ENCODE assay signal across 13 cellular contexts in the genomic region with DNA sequence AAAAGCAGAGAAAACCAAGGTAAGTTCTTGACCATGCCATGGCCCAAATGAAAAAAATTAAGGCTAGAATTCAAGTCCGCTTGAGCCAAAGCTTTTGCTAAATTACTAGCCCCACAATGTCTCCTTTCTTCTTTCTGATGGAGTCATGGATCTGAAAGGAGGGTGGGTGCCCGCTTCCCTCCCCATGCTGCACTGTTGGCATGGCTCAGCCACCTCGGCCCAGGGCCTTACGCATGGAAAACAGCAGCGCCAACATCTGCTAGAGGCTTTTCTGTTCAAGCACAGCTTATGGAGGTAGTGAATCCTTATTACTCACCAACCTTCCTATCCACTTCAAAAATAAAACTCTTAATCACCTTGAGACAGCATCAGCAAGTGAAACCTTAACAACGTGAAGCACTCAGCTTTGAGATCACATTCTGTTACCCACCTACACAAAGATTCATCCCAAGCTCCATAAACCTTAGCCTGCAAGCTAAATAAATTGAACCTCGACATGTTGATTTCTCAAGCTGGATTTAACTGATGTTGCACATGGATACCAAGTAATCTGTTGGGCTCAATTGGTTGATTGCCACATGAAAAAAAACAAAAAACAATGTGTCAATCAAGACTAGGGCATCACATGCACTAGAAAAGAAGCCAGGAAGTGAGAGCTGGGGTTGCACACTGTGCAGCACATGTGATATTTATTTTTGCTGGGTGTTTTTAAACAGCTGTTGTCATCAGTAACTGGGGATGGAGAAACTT. TPM values are rescaled to one million over a fixed set of nuclear protein-coding genes. Genes with fewer than 3 reads are reported as not detected.
DNase-seq lines count a peak whose midpoint lies in the region; ATAC-seq, FAIRE-seq and TF ChIP-seq lines count a peak whose summit lies in the region.
"Had no signal": no experiment of that assay in that cellular context is flagged by ENCODE, and none has a peak within 500 bp of the region (broad histone marks: within the 10 kb centered on the region; RNA-seq: fewer than 3 reads in every experiment).

No MANE protein-coding gene starts in this region.

- no peak for FAIRE-seq in pancreas (lab: Jason Lieb, UNC)

- 0 out of 2 replicates have a peak, but pooled peaks cover 5% of the 10 kb centered on the region for H3F3A ChIP-seq in MM.1S (ENCODE audit: insufficient read depth, low read length)

- intact Hi-C loops in activated CD4-positive, alpha-beta T cell treated with anti-CD3 and anti-CD28 coated beads for 36 hours (cut with DNase I, micrococcal nuclease): loop anchor here in 1 of 2 experiments (1.0 kb wide), 1 partner anchor 91 kb away; no protein-coding TSS in a partner anchor
- intact Hi-C loops in aorta (cut with DNase I): no loop called here
- intact Hi-C loops in pancreas (cut with DNase I): loop anchor here in 1 of 3 donors (10.0 kb wide), 1 partner anchor 253 kb away; no protein-coding TSS in a partner anchor

- WGBS in aorta, 2 donors: 80 to 84% methylated on average over 7 of the region's 7 CpGs
- 79 to 83% methylated on average over 7 of the region's 7 CpGs for WGBS in pancreas, 2 donors

- H3K79me2 ChIP-seq in MM.1S (ENCODE audit: low read length): no peaks in the 10 kb centered on the region

- H3K4me3 Mint-ChIP-seq in activated CD4-positive, alpha-beta T cell treated with anti-CD3 and anti-CD28 coated beads for 36 hours: no peak overlapping the region
- H3K4me3 Mint-ChIP-seq in stimulated activated effector memory CD8-positive, alpha-beta T cell treated with anti-CD3 and anti-CD28 coated beads, Interleukin-12 subunit alpha, Interleukin-12 subunit beta, amount 100 ng/mL, for 72 hours: no peak overlapping the region

- peaks cover 42% of the 10 kb centered on the region for H3K4me1 Mint-ChIP-seq in activated CD4-positive, alpha-beta T cell treated with anti-CD3 and anti-CD28 coated beads for 36 hours
- H3K4me1 Mint-ChIP-seq in stimulated activated effector memory CD8-positive, alpha-beta T cell treated with anti-CD3 and anti-CD28 coated beads, Interleukin-12 subunit alpha, Interleukin-12 subunit beta, amount 100 ng/mL, for 72 hours: peaks cover 48% of the 10 kb centered on the region

- peak; percentile 57 for DNase-seq in activated CD4-positive, alpha-beta T cell treated with anti-CD3 and anti-CD28 coated beads for 36 hours
- DNase-seq in activated CD4-positive, alpha-beta T cell treated with anti-CD3 and anti-CD28 coated beads, Interleukin-2, amount 50 U/mL, for 4 hours: no peak
- DNase-seq in MM.1S: peak; percentile 22
- peak; percentile 41 for DNase-seq in choroid plexus epithelial cell (ENCODE audit: low read depth)
- no peak for DNase-seq in stimulated activated effector memory CD8-positive, alpha-beta T cell treated with anti-CD3 and anti-CD28 coated beads, Interleukin-12 subunit alpha, Interleukin-12 subunit beta, amount 100 ng/mL, for 72 hours (ENCODE audit: low spot score in 2 of 2)
- DNase-seq in aorta: no peak
- DNase-seq in pancreas: no peak
- DNase-seq: 8988T, DMS53, Kasumi-1, SIG-M5 had no signal

- CTCF ChIA-PET in activated CD4-positive, alpha-beta T cell treated with anti-CD3 and anti-CD28 coated beads for 36 hours (lab: Charles Lee): interaction anchor here (0.6 to 4.2 kb wide), 13 partner anchors 9 to 373 kb away, joined by 3 to 37 read pairs (median 3); no protein-coding TSS in a partner anchor

- no peaks in the 10 kb centered on the region for H3K9me2 ChIP-seq in MM.1S (replicated peaks; ENCODE audit: insufficient read depth, low read length)

- H3K4me1 ChIP-seq in MM.1S (ENCODE audit: low read length) (peaks cover 12% of the 10 kb centered on the region), aorta (ENCODE audit: control insufficient read depth in 1 of 2, insufficient read depth in 2 of 2, low read length in 2 of 2) (no peaks in the 10 kb centered on the region), pancreas (no peaks in the 10 kb centered on the region)

- H3K4me3 ChIP-seq in MM.1S (ENCODE audit: low read length) (no peak overlapping the region), choroid plexus epithelial cell (ENCODE audit: low read depth, low read length) (no peak overlapping the region), aorta (ENCODE audit: low read length in 2 of 2) (no peak overlapping the region), pancreas (no peak overlapping the region)

- TF ChIP-seq CTCF in MM.1S (IDR thresholded peaks at IDR 0.05; ENCODE audit: low read length) (no peak), choroid plexus epithelial cell (conservative IDR thresholded peaks at IDR 0.05; ENCODE audit: low read depth, low read length) (no peak), pancreas (IDR thresholded peaks at IDR 0.05) (no peak)

- H4K20me1 ChIP-seq in MM.1S (ENCODE audit: insufficient read depth, low read length): no peaks in the 10 kb centered on the region

- H3K36me3 Mint-ChIP-seq in activated CD4-positive, alpha-beta T cell treated with anti-CD3 and anti-CD28 coated beads for 36 hours (ENCODE audit: low read depth): peaks cover 6% of the 10 kb centered on the region
- peaks cover 4% of the 10 kb centered on the region for H3K36me3 Mint-ChIP-seq in stimulated activated effector memory CD8-positive, alpha-beta T cell treated with anti-CD3 and anti-CD28 coated beads, Interleukin-12 subunit alpha, Interleukin-12 subunit beta, amount 100 ng/mL, for 72 hours

- H3K27ac Mint-ChIP-seq in activated CD4-positive, alpha-beta T cell treated with anti-CD3 and anti-CD28 coated beads for 36 hours: peak overlapping the region; percentile 72
- peak overlapping the region; percentile 43 for H3K27ac Mint-ChIP-seq in stimulated activated effector memory CD8-positive, alpha-beta T cell treated with anti-CD3 and anti-CD28 coated beads, Interleukin-12 subunit alpha, Interleukin-12 subunit beta, amount 100 ng/mL, for 72 hours

- H2AFZ ChIP-seq in MM.1S (ENCODE audit: low read length): no peak overlapping the region

- H3K27me3 Mint-ChIP-seq in activated CD4-positive, alpha-beta T cell treated with anti-CD3 and anti-CD28 coated beads for 36 hours: no peaks in the 10 kb centered on the region

- H3K9me3 ChIP-seq in MM.1S (replicated peaks; ENCODE audit: insufficient read depth, low read length) (no peaks in the 10 kb centered on the region), aorta (ENCODE audit: control insufficient read depth, low read length) (no peaks in the 10 kb centered on the region), pancreas (no peaks in the 10 kb centered on the region)

- H3K36me3 ChIP-seq in MM.1S (replicated peaks; ENCODE audit: insufficient read depth, low read length) (no peaks in the 10 kb centered on the region), aorta (ENCODE audit: control insufficient read depth in 1 of 2, insufficient read depth in 2 of 2, low read length in 1 of 2) (no peaks in the 10 kb centered on the region), pancreas (no peaks in the 10 kb centered on the region)

- POLR2A ChIA-PET in activated CD4-positive, alpha-beta T cell treated with anti-CD3 and anti-CD28 coated beads for 36 hours (lab: Charles Lee): interaction anchor here (0.6 to 1.0 kb wide), 4 partner anchors 14 to 748 kb away, joined by 3 to 5 read pairs (median 4); no protein-coding TSS in a partner anchor

- ATAC-seq in activated CD4-positive, alpha-beta T cell treated with anti-CD3 and anti-CD28 coated beads for 36 hours: peak; percentile 91
- ATAC-seq in stimulated activated effector memory CD8-positive, alpha-beta T cell treated with anti-CD3 and anti-CD28 coated beads, Interleukin-12 subunit alpha, Interleukin-12 subunit beta, amount 100 ng/mL, for 72 hours: peak; percentile 80
- ATAC-seq in aorta (ENCODE audit: low FRiP score): no peak
- no peak for ATAC-seq in HG03196 (IDR thresholded peaks at IDR 0.05; ENCODE audit: unreplicated experiment)
- ATAC-seq in pancreas: no peak
- ATAC-seq: sciatic nerve had no signal

- H3K27ac ChIP-seq in MM.1S (ENCODE audit: low read length) (peak overlapping the region; percentile 56; the same call in 1 of the 2 replicates), aorta (ENCODE audit: low read depth in 1 of 2, low read length in 2 of 2) (no peak overlapping the region), pancreas (no peak overlapping the region)

- H3K9me3 Mint-ChIP-seq in activated CD4-positive, alpha-beta T cell treated with anti-CD3 and anti-CD28 coated beads for 36 hours (ENCODE audit: low read depth): no peaks in the 10 kb centered on the region
- no peaks in the 10 kb centered on the region for H3K9me3 Mint-ChIP-seq in stimulated activated effector memory CD8-positive, alpha-beta T cell treated with anti-CD3 and anti-CD28 coated beads, Interleukin-12 subunit alpha, Interleukin-12 subunit beta, amount 100 ng/mL, for 72 hours

- H3K27me3 ChIP-seq in MM.1S (replicated peaks; ENCODE audit: insufficient read depth, low read length) (no peaks in the 10 kb centered on the region), aorta (ENCODE audit: control insufficient read depth in 1 of 2, insufficient read depth in 2 of 2, low read length in 1 of 2) (no peaks in the 10 kb centered on the region), pancreas (peaks cover 0 to 4% (median 0%) of the 10 kb centered on the region in 4 donors)

- peak overlapping the region; percentile 32 for H3K4me2 ChIP-seq in MM.1S (ENCODE audit: low read depth, low read length)

- no peak overlapping the region for H3K9ac ChIP-seq in MM.1S (ENCODE audit: low read length)

RNA-seq across cellular contexts. Expression of a gene that starts 43.4 kb away (rescaled TPM):
- total RNA-seq in activated CD4-positive, alpha-beta T cell treated with anti-CD3 and anti-CD28 coated beads for 36 hours: 1,000 to 10,000 TPM; 3,408 to 3,964 TPM
- total RNA-seq in aorta (1,000 to 10,000 TPM; 3,196 to 4,441 TPM), pancreas (1,000 to 10,000 TPM; 2,995 to 3,873 (median 3,563) TPM)
- polyA plus RNA-seq in aorta (over 10,000 TPM in 1 of 2 donors, 1,000 to 10,000 TPM in 1; 5,995 to 18,191 TPM), pancreas (1,000 to 10,000 TPM; 3,587 to 4,358 TPM)

Comparison
In these comparisons a context has a peak if more than half of its experiments do, and no peak if none do; other contexts are left out.
1. DNase-seq: peak in activated CD4-positive, alpha-beta T cell treated with anti-CD3 and anti-CD28 coated beads for 36 hours (single experiment), MM.1S (single experiment) and choroid plexus epithelial cell (single experiment); none in activated CD4-positive, alpha-beta T cell treated with anti-CD3 and anti-CD28 coated beads, Interleukin-2, amount 50 U/mL, for 4 hours (0 of 2), stimulated activated effector memory CD8-positive, alpha-beta T cell treated with anti-CD3 and anti-CD28 coated beads, Interleukin-12 subunit alpha, Interleukin-12 subunit beta, amount 100 ng/mL, for 72 hours (0 of 2), aorta (0 of 2) and pancreas (0 of 6).
2. ATAC-seq: peak in activated CD4-positive, alpha-beta T cell treated with anti-CD3 and anti-CD28 coated beads for 36 hours (single experiment) and stimulated activated effector memory CD8-positive, alpha-beta T cell treated with anti-CD3 and anti-CD28 coated beads, Interleukin-12 subunit alpha, Interleukin-12 subunit beta, amount 100 ng/mL, for 72 hours (single experiment); none in aorta (single experiment), HG03196 (single experiment) and pancreas (0 of 4).